ENCODE assay signal across 1 cellular context in genomic region chr11:93197383-93198220, GRCh38.
TF ChIP-seq lines count a peak whose summit lies in the region.

Gene SLC36A4, minus strand, starts transcription at chr11:93197991. Its CDS starts 159 bp downstream, at chr11:93197832.

TF ChIP-seq in SK-N-SH, 30 proteins besides CTCF, POLR2A, EP300 and RAD21 (continued from another document):
- TF ChIP-seq, protein P1, sequence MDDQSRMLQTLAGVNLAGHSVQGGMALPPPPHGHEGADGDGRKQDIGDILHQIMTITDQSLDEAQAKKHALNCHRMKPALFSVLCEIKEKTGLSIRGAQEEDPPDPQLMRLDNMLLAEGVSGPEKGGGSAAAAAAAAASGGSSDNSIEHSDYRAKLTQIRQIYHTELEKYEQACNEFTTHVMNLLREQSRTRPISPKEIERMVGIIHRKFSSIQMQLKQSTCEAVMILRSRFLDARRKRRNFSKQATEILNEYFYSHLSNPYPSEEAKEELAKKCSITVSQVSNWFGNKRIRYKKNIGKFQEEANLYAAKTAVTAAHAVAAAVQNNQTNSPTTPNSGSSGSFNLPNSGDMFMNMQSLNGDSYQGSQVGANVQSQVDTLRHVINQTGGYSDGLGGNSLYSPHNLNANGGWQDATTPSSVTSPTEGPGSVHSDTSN (IDR thresholded peaks at IDR 0.05): no peak
- no peak for TF ChIP-seq GABPA (IDR thresholded peaks at IDR 0.05; ENCODE audit: low read depth)
- TF ChIP-seq GATA2 (CRISPR knock-in tag; IDR thresholded peaks at IDR 0.05): no peak
- peak; percentile 75 for TF ChIP-seq POLR2AphosphoS5 (IDR thresholded peaks at IDR 0.05; ENCODE audit: low read depth, low read length)
- peak; percentile 75; the same call in 1 of the 2 replicates for TF ChIP-seq MXI1 (IDR thresholded peaks at IDR 0.05; ENCODE audit: low read depth, low read length)
- TF ChIP-seq FOXJ3 (CRISPR knock-in tag; IDR thresholded peaks at IDR 0.05): no peak; the same call in 1 of the 2 replicates
- TF ChIP-seq MAX (IDR thresholded peaks at IDR 0.05; ENCODE audit: low read depth): peak; percentile 93
- no peak for TF ChIP-seq TEAD4 (IDR thresholded peaks at IDR 0.05; ENCODE audit: borderline replicate concordance, insufficient read depth)
- TF ChIP-seq RFX5 (IDR thresholded peaks at IDR 0.05; ENCODE audit: low read length): no peak
- no peak for TF ChIP-seq FOXM1 (IDR thresholded peaks at IDR 0.05; ENCODE audit: low read depth)
- TF ChIP-seq SIN3A (IDR thresholded peaks at IDR 0.05; ENCODE audit: borderline replicate concordance, low read depth, low read length): peak; percentile 81; the same call in 1 of the 2 replicates
- peak; percentile 57; the same call in 1 of the 2 replicates for TF ChIP-seq TAF1 (IDR thresholded peaks at IDR 0.05; ENCODE audit: borderline replicate concordance, low read depth, low read length)
- peak; percentile 41 for TF ChIP-seq JUND (IDR thresholded peaks at IDR 0.05)
- no peak for TF ChIP-seq USF1 (IDR thresholded peaks at IDR 0.05; ENCODE audit: borderline replicate concordance, low read depth)
- TF ChIP-seq, protein P2, sequence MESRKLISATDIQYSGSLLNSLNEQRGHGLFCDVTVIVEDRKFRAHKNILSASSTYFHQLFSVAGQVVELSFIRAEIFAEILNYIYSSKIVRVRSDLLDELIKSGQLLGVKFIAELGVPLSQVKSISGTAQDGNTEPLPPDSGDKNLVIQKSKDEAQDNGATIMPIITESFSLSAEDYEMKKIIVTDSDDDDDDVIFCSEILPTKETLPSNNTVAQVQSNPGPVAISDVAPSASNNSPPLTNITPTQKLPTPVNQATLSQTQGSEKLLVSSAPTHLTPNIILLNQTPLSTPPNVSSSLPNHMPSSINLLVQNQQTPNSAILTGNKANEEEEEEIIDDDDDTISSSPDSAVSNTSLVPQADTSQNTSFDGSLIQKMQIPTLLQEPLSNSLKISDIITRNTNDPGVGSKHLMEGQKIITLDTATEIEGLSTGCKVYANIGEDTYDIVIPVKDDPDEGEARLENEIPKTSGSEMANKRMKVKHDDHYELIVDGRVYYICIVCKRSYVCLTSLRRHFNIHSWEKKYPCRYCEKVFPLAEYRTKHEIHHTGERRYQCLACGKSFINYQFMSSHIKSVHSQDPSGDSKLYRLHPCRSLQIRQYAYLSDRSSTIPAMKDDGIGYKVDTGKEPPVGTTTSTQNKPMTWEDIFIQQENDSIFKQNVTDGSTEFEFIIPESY (IDR thresholded peaks at IDR 0.05; ENCODE audit: borderline replicate concordance, low read depth): peak; percentile 46; the same call in 1 of the 2 replicates
- TF ChIP-seq YY1 (IDR thresholded peaks at IDR 0.05; ENCODE audit: low read depth): no peak
- no peak for TF ChIP-seq EZH2phosphoT487 (IDR thresholded peaks at IDR 0.05; ENCODE audit: borderline replicate concordance, low read depth)
- TF ChIP-seq FOSL2 (IDR thresholded peaks at IDR 0.05; ENCODE audit: borderline replicate concordance, low read depth): peak; percentile 44; the same call in 1 of the 2 replicates
- TF ChIP-seq TCF12 (IDR thresholded peaks at IDR 0.05): peak; percentile 51; the same call in 1 of the 2 replicates
- no peak for TF ChIP-seq MEF2A (IDR thresholded peaks at IDR 0.05; ENCODE audit: borderline replicate concordance, low read depth)
- no peak for TF ChIP-seq SMC3 (IDR thresholded peaks at IDR 0.05; ENCODE audit: low read depth, low read length)
- TF ChIP-seq RXRA (IDR thresholded peaks at IDR 0.05; ENCODE audit: borderline replicate concordance, low read depth): no peak
- TF ChIP-seq RCOR1 (IDR thresholded peaks at IDR 0.05; ENCODE audit: low read length): no peak
